8 cellular contexts compared by ENCODE assay signal in the genomic region with DNA sequence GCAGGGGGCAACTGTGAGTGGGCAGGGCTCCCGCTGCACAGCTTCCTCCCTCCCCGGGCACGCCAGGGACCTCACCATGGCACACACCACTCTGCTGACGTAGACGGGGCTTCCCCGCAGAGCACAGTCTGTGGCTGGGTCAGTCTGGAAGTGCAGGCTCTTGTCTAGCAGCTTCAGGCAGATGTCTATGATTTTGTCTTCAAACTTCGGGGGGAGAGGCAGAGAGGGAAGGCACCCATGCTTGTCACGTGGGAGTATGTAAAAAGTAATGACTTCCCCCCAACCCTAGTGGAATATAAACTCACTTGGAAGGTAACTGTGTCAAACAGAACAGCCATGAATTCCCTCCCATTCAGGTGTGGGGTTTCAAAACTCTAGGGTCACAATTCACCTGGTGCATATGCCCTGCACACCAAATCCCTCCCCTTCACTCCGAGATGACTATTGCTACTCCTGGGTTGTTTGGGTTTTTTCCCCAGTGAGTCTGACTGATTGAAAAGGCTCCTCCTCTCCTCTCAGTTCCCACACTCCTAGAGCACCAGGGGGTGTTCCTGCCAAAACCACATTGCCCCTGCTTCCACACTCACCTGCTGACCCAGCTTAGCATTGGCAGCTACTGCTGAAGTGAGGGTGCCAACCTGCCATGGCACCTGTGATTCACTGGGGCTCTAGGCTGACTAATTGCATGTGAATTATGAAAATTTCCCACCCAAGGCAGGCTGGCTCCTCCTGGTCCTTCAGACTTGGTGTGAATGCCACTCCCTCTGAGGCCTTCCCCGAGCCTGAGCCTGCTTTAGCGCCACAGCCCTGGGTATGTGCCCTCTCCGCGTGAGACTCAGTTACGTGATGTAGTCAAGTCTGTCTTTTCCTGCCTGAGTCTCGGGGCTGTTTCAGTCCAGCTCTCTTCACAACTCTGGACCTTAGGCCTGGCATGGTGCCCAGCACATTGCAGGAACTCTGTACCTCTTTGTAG. TPM values are rescaled to one million over a fixed set of nuclear protein-coding genes. Genes with fewer than 3 reads are reported as not detected.
A peak's percentile ranks its signal among the peaks of the same experiment; 100 is the strongest.
DNase-seq lines count a peak whose midpoint lies in the region; ATAC-seq, FAIRE-seq and TF ChIP-seq lines count a peak whose summit lies in the region.

No MANE protein-coding gene starts in this region.

- H3K4me3 ChIP-seq in CD8-positive, alpha-beta memory T cell (ENCODE audit: low read length), result no peak overlapping the region
- peak overlapping the region; percentile 15; the same call in 1 of the 2 replicates for H3K4me3 ChIP-seq in MM.1S (ENCODE audit: low read length)
- no peak overlapping the region for H3K4me3 ChIP-seq in effector memory CD4-positive, alpha-beta T cell (ENCODE audit: insufficient read depth, low read depth, low read length, poor library complexity, severe bottlenecking)

- no peaks in the 10 kb centered on the region for H3K27me3 ChIP-seq in CD8-positive, alpha-beta memory T cell (ENCODE audit: insufficient read depth, low read length, poor library complexity, severe bottlenecking)
- H3K27me3 ChIP-seq in MM.1S (replicated peaks; ENCODE audit: insufficient read depth, low read length), result no peaks in the 10 kb centered on the region
- no peaks in the 10 kb centered on the region for H3K27me3 ChIP-seq in effector memory CD4-positive, alpha-beta T cell (replicated peaks; ENCODE audit: control insufficient read depth, insufficient read depth, low read length, poor library complexity, severe bottlenecking)

- peaks cover 0 to 3% (median 0%) of the 10 kb centered on the region in 3 donors for H3K36me3 Mint-ChIP-seq in CD8-positive, alpha-beta memory T cell
- H3K36me3 Mint-ChIP-seq in endothelial cell (ENCODE audit: low read depth, unreplicated experiment), result peaks cover 4% of the 10 kb centered on the region

- H3K9ac ChIP-seq in MM.1S (ENCODE audit: low read length), result no peak overlapping the region

- CTCF ChIA-PET in CD8-positive, alpha-beta memory T cell (lab: Charles Lee), result interaction anchor here (1.1 kb wide), 1 partner anchor 28 kb away, joined by 3 read pairs; no protein-coding TSS in a partner anchor

- no peaks in the 10 kb centered on the region for H3K36me3 ChIP-seq in CD8-positive, alpha-beta memory T cell (ENCODE audit: insufficient read depth, low read length)
- H3K36me3 ChIP-seq in MM.1S (replicated peaks; ENCODE audit: insufficient read depth, low read length), result no peaks in the 10 kb centered on the region
- H3K36me3 ChIP-seq in effector memory CD4-positive, alpha-beta T cell (ENCODE audit: control insufficient read depth, insufficient read depth, low read length), result no peaks in the 10 kb centered on the region

- no peak overlapping the region for H3K27ac ChIP-seq in CD8-positive, alpha-beta memory T cell (ENCODE audit: low read depth, low read length)
- peak overlapping the region; percentile 44; the same call in 1 of the 2 replicates for H3K27ac ChIP-seq in MM.1S (ENCODE audit: low read length)
- H3K27ac ChIP-seq in effector memory CD4-positive, alpha-beta T cell (ENCODE audit: insufficient read depth, low read length, poor library complexity, severe bottlenecking), result no peak overlapping the region

- POLR2A ChIA-PET in CD8-positive, alpha-beta memory T cell (lab: Charles Lee), result no interaction called here

- peaks cover 19 to 23% (median 20%) of the 10 kb centered on the region in 3 donors for H3K4me1 Mint-ChIP-seq in CD8-positive, alpha-beta memory T cell
- H3K4me1 Mint-ChIP-seq in endothelial cell (ENCODE audit: unreplicated experiment), result no peaks in the 10 kb centered on the region

- no peaks in the 10 kb centered on the region for H3K9me2 ChIP-seq in MM.1S (replicated peaks; ENCODE audit: insufficient read depth, low read length)

- H3K27ac Mint-ChIP-seq in CD8-positive, alpha-beta memory T cell, result peak overlapping the region in 7 of 8 donors; percentile 32 to 91 (median 82)
- no peak overlapping the region for H3K27ac Mint-ChIP-seq in endothelial cell (ENCODE audit: unreplicated experiment)

- H3K9me3 Mint-ChIP-seq in CD8-positive, alpha-beta memory T cell, result no peaks in the 10 kb centered on the region
- no peaks in the 10 kb centered on the region for H3K9me3 Mint-ChIP-seq in endothelial cell (ENCODE audit: unreplicated experiment)

- peaks cover 7% of the 10 kb centered on the region for H3K4me1 ChIP-seq in CD8-positive, alpha-beta memory T cell (ENCODE audit: insufficient read depth, low read length)
- peaks cover 17% of the 10 kb centered on the region for H3K4me1 ChIP-seq in MM.1S (ENCODE audit: low read length)
- no peaks in the 10 kb centered on the region for H3K4me1 ChIP-seq in effector memory CD4-positive, alpha-beta T cell (ENCODE audit: control insufficient read depth, insufficient read depth, low read length, poor library complexity, severe bottlenecking)

- no peaks in the 10 kb centered on the region for H3K79me2 ChIP-seq in MM.1S (ENCODE audit: low read length)

- peaks cover 2 to 36% of the 10 kb centered on the region in 2 donors for H3K27me3 Mint-ChIP-seq in CD8-positive, alpha-beta memory T cell
- H3K27me3 Mint-ChIP-seq in endothelial cell (ENCODE audit: unreplicated experiment), result peaks cover 8% of the 10 kb centered on the region

- H3F3A ChIP-seq in MM.1S (ENCODE audit: insufficient read depth, low read length), result peaks cover 9% of the 10 kb centered on the region

- H3K9me3 ChIP-seq in CD8-positive, alpha-beta memory T cell (ENCODE audit: low read length), result no peaks in the 10 kb centered on the region
- H3K9me3 ChIP-seq in MM.1S (replicated peaks; ENCODE audit: insufficient read depth, low read length), result no peaks in the 10 kb centered on the region
- H3K9me3 ChIP-seq in effector memory CD4-positive, alpha-beta T cell (ENCODE audit: control insufficient read depth, low read length), result no peaks in the 10 kb centered on the region

- DNase-seq in CD8-positive, alpha-beta memory T cell, result peak in 4 of 5 donors; percentile 14 to 59 (median 52)
- DNase-seq in MM.1S, result peak; percentile 73
- DNase-seq in effector memory CD4-positive, alpha-beta T cell, result peak; percentile 20 to 35 (median 30)
- DNase-seq in stimulated activated CD8-positive, alpha-beta memory T cell treated with anti-CD3 and anti-CD28 coated beads, Interleukin-4, amount 100 ng/mL, for 48 hours, result peak; percentile 36
- no peak for DNase-seq in endothelial cell (ENCODE audit: low spot score)
- DNase-seq in D721Med (ENCODE audit: insufficient read length, low spot score), result no peak
- DNase-seq in frontal cortex (ENCODE audit: low spot score in 2 of 2), result no peak

- peak; percentile 47 for ATAC-seq in GM21423 (IDR thresholded peaks at IDR 0.05; ENCODE audit: unreplicated experiment)

- H3K4me2 ChIP-seq in MM.1S (ENCODE audit: low read depth, low read length), result peak overlapping the region; percentile 61

- H3K4me3 Mint-ChIP-seq in CD8-positive, alpha-beta memory T cell, result peak overlapping the region in 2 of 7 donors; percentile 6 to 21
- no peak overlapping the region for H3K4me3 Mint-ChIP-seq in endothelial cell (ENCODE audit: unreplicated experiment)

- H2AFZ ChIP-seq in MM.1S (ENCODE audit: low read length), result peak overlapping the region; percentile 65

- TF ChIP-seq CTCF in MM.1S (IDR thresholded peaks at IDR 0.05; ENCODE audit: low read length), result no peak
- no peak for TF ChIP-seq CTCF in endothelial cell (IDR thresholded peaks at IDR 0.05; ENCODE audit: unreplicated experiment)
- no peak for TF ChIP-seq CTCF in D721Med (IDR thresholded peaks at IDR 0.05; ENCODE audit: insufficient read depth, missing control alignments)

- H4K20me1 ChIP-seq in MM.1S (ENCODE audit: insufficient read depth, low read length), result no peaks in the 10 kb centered on the region

- no peak for FAIRE-seq in D721Med (lab: Jason Lieb, UNC)
- FAIRE-seq in frontal cortex (lab: Jason Lieb, UNC), result no peak

RNA-seq across cellular contexts. Expression of a gene that starts 13.0 kb away (rescaled TPM):
- under 1 TPM in 1 of 2 experiments, not detected in 1; 0.18 TPM for total RNA-seq in CD8-positive, alpha-beta memory T cell
- polyA plus RNA-seq in CD8-positive, alpha-beta memory T cell, result not detected
- total RNA-seq in endothelial cell (ENCODE audit: unreplicated experiment) (not detected), frontal cortex (not detected)

RNA-seq across cellular contexts. Expression of a gene that starts 32.9 kb away (rescaled TPM):
- not detected for total RNA-seq in CD8-positive, alpha-beta memory T cell
- polyA plus RNA-seq in CD8-positive, alpha-beta memory T cell, result not detected
- total RNA-seq in endothelial cell (ENCODE audit: unreplicated experiment) (not detected), frontal cortex (2.0 TPM)

RNA-seq across cellular contexts. Expression of a gene that starts 48.3 kb away (rescaled TPM):
- not detected for total RNA-seq in CD8-positive, alpha-beta memory T cell
- not detected for polyA plus RNA-seq in CD8-positive, alpha-beta memory T cell
- total RNA-seq in endothelial cell (ENCODE audit: unreplicated experiment) (0.77 TPM), frontal cortex (not detected)

Comparison
In these comparisons a context has a peak if more than half of its experiments do, and no peak if none do; other contexts are left out.
1. DNase-seq: peak in CD8-positive, alpha-beta memory T cell (4 of 5), MM.1S (single experiment), effector memory CD4-positive, alpha-beta T cell (3 of 3) and stimulated activated CD8-positive, alpha-beta memory T cell treated with anti-CD3 and anti-CD28 coated beads, Interleukin-4, amount 100 ng/mL, for 48 hours (single experiment); none in endothelial cell (single experiment), D721Med (single experiment) and frontal cortex (0 of 2).